In genomic region chr16:8589293-8590160, GRCh38 we compare ENCODE assay signal across 16 cellular contexts. TPM values are rescaled to one million over a fixed set of nuclear protein-coding genes. Genes with fewer than 3 reads are reported as not detected.
DNase-seq lines count a peak whose midpoint lies in the region; ATAC-seq, FAIRE-seq and TF ChIP-seq lines count a peak whose summit lies in the region.
"Had no signal": no experiment of that assay in that cellular context is flagged by ENCODE, and none has a peak within 500 bp of the region (broad histone marks: within the 10 kb centered on the region; RNA-seq: fewer than 3 reads in every experiment).

No MANE protein-coding gene starts in this region.

- no peaks in the 10 kb centered on the region for H3K79me2 ChIP-seq in keratinocyte (ENCODE audit: control insufficient read depth, insufficient read depth, low read length)

- no peak overlapping the region for H3K27ac Mint-ChIP-seq in stimulated activated naive B cell treated with anti-CD40 and anti-IgM and Interleukin-4, amounts not matched to agents 10 μg/mL and 1 μg/mL and 100 μg/mL, for 72 hours
- H3K27ac Mint-ChIP-seq: activated naive CD8-positive, alpha-beta T cell treated with anti-CD3 and anti-CD28 coated beads, Interleukin-2, amount 10 ng/mL, durations not matched to agents 7 days and 5 days had no signal

- H3K9me3 ChIP-seq in keratinocyte (ENCODE audit: control insufficient read depth, low read depth, low read length): peaks cover 3% of the 10 kb centered on the region
- H3K9me3 ChIP-seq: Caco-2, sigmoid colon, SJCRH30, testis had no signal

- no peak for FAIRE-seq in keratinocyte (lab: Jason Lieb, UNC)
- FAIRE-seq: A204.1 had no signal

- no peak for TF ChIP-seq CTCF in keratinocyte (optimal IDR thresholded peaks at IDR 0.05 in 1 of 3, IDR thresholded peaks at IDR 0.05 in 1 of 3, conservative IDR thresholded peaks at IDR 0.05 in 1 of 3; ENCODE audit: extremely low read depth in 1 of 3, insufficient read depth in 2 of 3, low read length in 3 of 3)

- H3K9ac ChIP-seq in keratinocyte (ENCODE audit: control insufficient read depth, extremely low read depth, insufficient read depth, low read length): no peak overlapping the region

- H3K27me3 ChIP-seq in keratinocyte (ENCODE audit: control insufficient read depth, extremely low read depth, insufficient read depth, low read length): peaks cover 41% of the 10 kb centered on the region
- H3K27me3 ChIP-seq: SJCRH30, testis had no signal

- H3K4me2 ChIP-seq in keratinocyte (ENCODE audit: control insufficient read depth, extremely low read depth, insufficient read depth, low read depth, low read length): peak overlapping the region; percentile 41

- peak overlapping the region in 2 of 3 experiments; percentile 6 to 20 for H3K4me3 ChIP-seq in keratinocyte (ENCODE audit: control insufficient read depth in 2 of 3, extremely low read depth in 1 of 3, insufficient read depth in 2 of 3, low read depth in 1 of 3, low read length in 3 of 3)
- H3K4me3 ChIP-seq: SJCRH30 had no signal

- H3K9me1 ChIP-seq in keratinocyte (ENCODE audit: control insufficient read depth, extremely low read depth, insufficient read depth, low read length): no peaks in the 10 kb centered on the region

- no peak overlapping the region for H3K27ac ChIP-seq in keratinocyte (ENCODE audit: control insufficient read depth, insufficient read depth, low read length)
- H3K27ac ChIP-seq: sigmoid colon, SJCRH30, testis had no signal

- no peak overlapping the region for H2AFZ ChIP-seq in keratinocyte (ENCODE audit: control insufficient read depth, low read length)

- DNase-seq in NCI-H748 (lab: John Stamatoyannopoulos, UW; ENCODE audit: unreplicated experiment) (peak; percentile 29), NCI-H748 treated with DMSO at 0.1 percent for 48 hours (lab: John Stamatoyannopoulos, UW) (no peak), astrocyte of the hippocampus (ENCODE audit: low read depth, low spot score) (peak; percentile 13), keratinocyte (ENCODE audit: low read depth, low spot score) (no peak), NCI-H1105 (lab: John Stamatoyannopoulos, UW) (no peak), epidermal melanocyte (ENCODE audit: insufficient read length, low spot score) (no peak), NCI-H2196 treated with DMSO at 0.1 percent for 48 hours (lab: John Stamatoyannopoulos, UW; ENCODE audit: unreplicated experiment) (no peak)
- no peak for DNase-seq in stimulated activated naive B cell treated with anti-CD40 and anti-IgM and Interleukin-4, amounts not matched to agents 10 μg/mL and 1 μg/mL and 100 μg/mL, for 72 hours
- DNase-seq: activated naive CD8-positive, alpha-beta T cell treated with anti-CD3 and anti-CD28 coated beads, Interleukin-2, amount 10 ng/mL, durations not matched to agents 7 days and 5 days; Caco-2; effector memory CD4-positive, alpha-beta T cell; NCI-H82; sigmoid colon; SJCRH30; testis had no signal

- H3K36me3 Mint-ChIP-seq in stimulated activated naive B cell treated with anti-CD40 and anti-IgM and Interleukin-4, amounts not matched to agents 10 μg/mL and 1 μg/mL and 100 μg/mL, for 72 hours: no peaks in the 10 kb centered on the region
- H3K36me3 Mint-ChIP-seq: activated naive CD8-positive, alpha-beta T cell treated with anti-CD3 and anti-CD28 coated beads, Interleukin-2, amount 10 ng/mL, durations not matched to agents 7 days and 5 days had no signal

- no peaks in the 10 kb centered on the region for H3K36me3 ChIP-seq in keratinocyte (ENCODE audit: control insufficient read depth in 2 of 2, extremely low read depth in 1 of 2, insufficient read depth in 2 of 2, low read length in 2 of 2)
- H3K36me3 ChIP-seq: sigmoid colon, SJCRH30 had no signal

- H3K9me3 Mint-ChIP-seq in stimulated activated naive B cell treated with anti-CD40 and anti-IgM and Interleukin-4, amounts not matched to agents 10 μg/mL and 1 μg/mL and 100 μg/mL, for 72 hours: no peaks in the 10 kb centered on the region
- H3K9me3 Mint-ChIP-seq: activated naive CD8-positive, alpha-beta T cell treated with anti-CD3 and anti-CD28 coated beads, Interleukin-2, amount 10 ng/mL, durations not matched to agents 7 days and 5 days had no signal

- dilution Hi-C loops in keratinocyte (cut with MboI; ENCODE audit: extremely low pct_ligation_motif_present, low sequenced_read_pairs): no loop called here

- H3K4me3 Mint-ChIP-seq in stimulated activated naive B cell treated with anti-CD40 and anti-IgM and Interleukin-4, amounts not matched to agents 10 μg/mL and 1 μg/mL and 100 μg/mL, for 72 hours: peak overlapping the region; percentile 55 to 61
- H3K4me3 Mint-ChIP-seq: activated naive CD8-positive, alpha-beta T cell treated with anti-CD3 and anti-CD28 coated beads, Interleukin-2, amount 10 ng/mL, durations not matched to agents 7 days and 5 days had no signal

- peaks cover 26 to 37% of the 10 kb centered on the region in 2 donors for H3K27me3 Mint-ChIP-seq in stimulated activated naive B cell treated with anti-CD40 and anti-IgM and Interleukin-4, amounts not matched to agents 10 μg/mL and 1 μg/mL and 100 μg/mL, for 72 hours

- peak; percentile 13 to 45 for ATAC-seq in stimulated activated naive B cell treated with anti-CD40 and anti-IgM and Interleukin-4, amounts not matched to agents 10 μg/mL and 1 μg/mL and 100 μg/mL, for 72 hours (replicated peaks)

- peaks cover 7 to 11% of the 10 kb centered on the region in 2 donors for H3K4me1 Mint-ChIP-seq in stimulated activated naive B cell treated with anti-CD40 and anti-IgM and Interleukin-4, amounts not matched to agents 10 μg/mL and 1 μg/mL and 100 μg/mL, for 72 hours
- H3K4me1 Mint-ChIP-seq: activated naive CD8-positive, alpha-beta T cell treated with anti-CD3 and anti-CD28 coated beads, Interleukin-2, amount 10 ng/mL, durations not matched to agents 7 days and 5 days had no signal

- H4K20me1 ChIP-seq in keratinocyte (ENCODE audit: control insufficient read depth, extremely low read depth, insufficient read depth, low read length): no peaks in the 10 kb centered on the region

- peaks cover 7% of the 10 kb centered on the region for H3K4me1 ChIP-seq in keratinocyte (ENCODE audit: control insufficient read depth, extremely low read depth, insufficient read depth, low read length)
- H3K4me1 ChIP-seq: Caco-2, SJCRH30 had no signal

RNA-seq across cellular contexts. Expression of gene TMEM114, which starts 0.8 kb away (rescaled TPM):
- polyA plus RNA-seq in keratinocyte: not detected in 3 replicates
- not detected for polyA plus RNA-seq in keratinocyte (2011; ENCODE audit: low read depth)
- not detected in 2 replicates for polyA plus RNA-seq in keratinocyte (2011; cell fraction: cytosol; rRNA removed)
- polyA plus RNA-seq in keratinocyte (2011; cell fraction: nucleus; rRNA removed): not detected in 2 replicates
- polyA plus RNA-seq in keratinocyte (2012; ENCODE audit: low replicate concordance): not detected in 2 replicates
- not detected in 3 replicates for polyA minus RNA-seq in keratinocyte
- polyA minus RNA-seq in keratinocyte (2011; cell fraction: cytosol; rRNA and poly(A)+ RNA removed): not detected
- not detected in 2 replicates for polyA minus RNA-seq in keratinocyte (2011; cell fraction: nucleus; rRNA and poly(A)+ RNA removed)
- polyA plus RNA-seq: sigmoid colon had no signal

RNA-seq across cellular contexts. Expression of gene METTL22, which starts 32.0 kb away (rescaled TPM):
- 21.9 to 33.1 TPM (median 31.1 TPM) in 3 replicates for polyA plus RNA-seq in keratinocyte
- polyA plus RNA-seq in keratinocyte (2011; ENCODE audit: low read depth): 10.5 TPM
- 18.5 and 27.3 TPM in 2 replicates for polyA plus RNA-seq in keratinocyte (2011; cell fraction: cytosol; rRNA removed)
- polyA plus RNA-seq in keratinocyte (2011; cell fraction: nucleus; rRNA removed): 58.8 and 67.5 TPM in 2 replicates
- 13.2 and 18.5 TPM in 2 replicates for polyA plus RNA-seq in keratinocyte (2012; ENCODE audit: low replicate concordance)
- polyA minus RNA-seq in keratinocyte: 39.2 to 82.0 TPM (median 43.8 TPM) in 3 replicates
- polyA minus RNA-seq in keratinocyte (2011; cell fraction: cytosol; rRNA and poly(A)+ RNA removed): 49.3 TPM
- 25.0 and 25.1 TPM in 2 replicates for polyA minus RNA-seq in keratinocyte (2011; cell fraction: nucleus; rRNA and poly(A)+ RNA removed)

Comparison
In these comparisons a context has a peak if more than half of its experiments do, and no peak if none do; other contexts are left out.
1. DNase-seq: peak in NCI-H748 (single experiment) and astrocyte of the hippocampus (single experiment); none in NCI-H748 treated with DMSO at 0.1 percent for 48 hours (single experiment), keratinocyte (single experiment), stimulated activated naive B cell treated with anti-CD40 and anti-IgM and Interleukin-4, amounts not matched to agents 10 μg/mL and 1 μg/mL and 100 μg/mL, for 72 hours (single experiment), NCI-H1105 (single experiment), epidermal melanocyte (single experiment) and NCI-H2196 treated with DMSO at 0.1 percent for 48 hours (single experiment).